In genomic region chr13:39040206-39040605, GRCh38 we compare ENCODE assay signal across 1 cellular context.
TF ChIP-seq lines count a peak whose summit lies in the region.

No MANE protein-coding gene starts in this region.

TF ChIP-seq in WTC11, 78 proteins besides CTCF, POLR2A, EP300 and RAD21 (continued from another document):
- no peak for TF ChIP-seq ZNF532 (CRISPR knock-in tag; IDR thresholded peaks at IDR 0.05; ENCODE audit: borderline replicate concordance)
- no peak for TF ChIP-seq ZNF396 (CRISPR knock-in tag; IDR thresholded peaks at IDR 0.05; ENCODE audit: borderline replicate concordance)
- TF ChIP-seq ERG (CRISPR knock-in tag; IDR thresholded peaks at IDR 0.05) = no peak
- TF ChIP-seq RORB (CRISPR knock-in tag; IDR thresholded peaks at IDR 0.05) = no peak
- TF ChIP-seq STAT6 (CRISPR knock-in tag; conservative IDR thresholded peaks at IDR 0.05; ENCODE audit: low read depth) = no peak
- TF ChIP-seq ZNF423 (CRISPR knock-in tag; IDR thresholded peaks at IDR 0.05) = no peak
- TF ChIP-seq ZNF138 (CRISPR knock-in tag; conservative IDR thresholded peaks at IDR 0.05) = no peak
- TF ChIP-seq MAX (CRISPR knock-in tag; IDR thresholded peaks at IDR 0.05) = no peak
- TF ChIP-seq TCF7 (CRISPR knock-in tag; IDR thresholded peaks at IDR 0.05; ENCODE audit: low read depth) = no peak
- no peak for TF ChIP-seq NR2C2 (CRISPR knock-in tag; IDR thresholded peaks at IDR 0.05)
- no peak for TF ChIP-seq ZBTB43 (CRISPR knock-in tag; IDR thresholded peaks at IDR 0.05)
- TF ChIP-seq OVOL2 (CRISPR knock-in tag; IDR thresholded peaks at IDR 0.05; ENCODE audit: borderline replicate concordance) = no peak
- no peak for TF ChIP-seq NR1H2 (CRISPR knock-in tag; IDR thresholded peaks at IDR 0.05)
- TF ChIP-seq NFE2L1 (CRISPR knock-in tag; IDR thresholded peaks at IDR 0.05) = no peak
- TF ChIP-seq NFATC4 (CRISPR knock-in tag; IDR thresholded peaks at IDR 0.05) = no peak
- no peak for TF ChIP-seq FOXJ3 (CRISPR knock-in tag; IDR thresholded peaks at IDR 0.05; ENCODE audit: borderline replicate concordance)
- no peak for TF ChIP-seq ATF6 (CRISPR knock-in tag; IDR thresholded peaks at IDR 0.05)
